Comparison of ENCODE assay signal across 8 cellular contexts in genomic region chr19:632228-633067, GRCh38. TPM values are rescaled to one million over a fixed set of nuclear protein-coding genes. Genes with fewer than 3 reads are reported as not detected.
DNase-seq lines count a peak whose midpoint lies in the region; ATAC-seq and TF ChIP-seq lines count a peak whose summit lies in the region.

No MANE protein-coding gene starts in this region.

- H3K4me1 Mint-ChIP-seq in CD4-positive, CD25-positive, alpha-beta regulatory T cell = peaks cover 0 to 42% (median 15%) of the 10 kb centered on the region in 4 donors
- H3K4me1 Mint-ChIP-seq in nephron = peaks cover 11% of the 10 kb centered on the region

- ATAC-seq in CD4-positive, CD25-positive, alpha-beta regulatory T cell (ENCODE audit: low read depth in 2 of 2) = no peak
- ATAC-seq in GM19438 (IDR thresholded peaks at IDR 0.05; ENCODE audit: low read depth, unreplicated experiment) = peak; percentile 8

- H3K4me3 ChIP-seq in CD4-positive, CD25-positive, alpha-beta regulatory T cell (ENCODE audit: low read depth, low read length) = peak overlapping the region; percentile 70
- H3K4me3 ChIP-seq in HUES48 (ENCODE audit: low read depth, low read length) (peak overlapping the region; percentile 99), WI38 (ENCODE audit: low read depth, low read length) (peak overlapping the region; percentile 83), epithelial cell of proximal tubule (ENCODE audit: low read depth, low read length) (peak overlapping the region; percentile 89)

- peak overlapping the region; percentile 83 for H3K9ac ChIP-seq in HUES48 (ENCODE audit: low read depth, low read length)

- TF ChIP-seq CTCF in WI38 (IDR thresholded peaks at IDR 0.05; ENCODE audit: low read depth, low read length) = no peak
- no peak for TF ChIP-seq CTCF in epithelial cell of proximal tubule (conservative IDR thresholded peaks at IDR 0.05; ENCODE audit: low read depth, low read length)
- no peak for TF ChIP-seq CTCF in nephron (IDR thresholded peaks at IDR 0.05; ENCODE audit: unreplicated experiment in 3 of 3)

- peaks cover 25% of the 10 kb centered on the region for H3K4me1 ChIP-seq in CD4-positive, CD25-positive, alpha-beta regulatory T cell (ENCODE audit: control insufficient read depth, insufficient read depth, low read length, poor library complexity, severe bottlenecking)
- peaks cover 3% of the 10 kb centered on the region; the same call in 1 of the 2 replicates for H3K4me1 ChIP-seq in HUES48 (ENCODE audit: control insufficient read depth, insufficient read depth, low read length)

- H3K36me3 ChIP-seq in CD4-positive, CD25-positive, alpha-beta regulatory T cell (ENCODE audit: control insufficient read depth, insufficient read depth, low read length) = peaks cover 18% of the 10 kb centered on the region
- peaks cover 27% of the 10 kb centered on the region for H3K36me3 ChIP-seq in HUES48 (ENCODE audit: control insufficient read depth, insufficient read depth, low read length)

- H3K27me3 ChIP-seq in CD4-positive, CD25-positive, alpha-beta regulatory T cell (ENCODE audit: control insufficient read depth, insufficient read depth, low read length) = no peaks in the 10 kb centered on the region
- H3K27me3 ChIP-seq in HUES48 (ENCODE audit: control insufficient read depth, insufficient read depth, low read length) = 0 out of 2 replicates have a peak, but pooled peaks cover 3% of the 10 kb centered on the region

- H3K9me3 Mint-ChIP-seq in CD4-positive, CD25-positive, alpha-beta regulatory T cell = peaks cover 0 to 2% (median 0%) of the 10 kb centered on the region in 7 donors
- H3K9me3 Mint-ChIP-seq in nephron = no peaks in the 10 kb centered on the region

- no peaks in the 10 kb centered on the region for H3K9me3 ChIP-seq in CD4-positive, CD25-positive, alpha-beta regulatory T cell (ENCODE audit: control insufficient read depth in 2 of 2, low read length in 2 of 2)
- H3K9me3 ChIP-seq in HUES48 (ENCODE audit: control insufficient read depth, insufficient read depth, low read length) = no peaks in the 10 kb centered on the region

- H3K4me3 Mint-ChIP-seq in CD4-positive, CD25-positive, alpha-beta regulatory T cell = peak overlapping the region; percentile 90 to 96 (median 95)
- H3K4me3 Mint-ChIP-seq in nephron = peak overlapping the region; percentile 94 to 98 (median 96)

- H3K36me3 Mint-ChIP-seq in CD4-positive, CD25-positive, alpha-beta regulatory T cell = peaks cover 9% of the 10 kb centered on the region
- peaks cover 17% of the 10 kb centered on the region for H3K36me3 Mint-ChIP-seq in nephron (ENCODE audit: low read depth)

- H3K27ac Mint-ChIP-seq in CD4-positive, CD25-positive, alpha-beta regulatory T cell = peak overlapping the region; percentile 87 to 96 (median 94)
- peak overlapping the region in 2 of 3 experiments; percentile 68 to 89 for H3K27ac Mint-ChIP-seq in nephron

- peak in 1 of 3 donors; percentile 47 for DNase-seq in CD4-positive, CD25-positive, alpha-beta regulatory T cell
- DNase-seq in epithelial cell of proximal tubule (ENCODE audit: low read depth) (no peak), COR-L47 (lab: John Stamatoyannopoulos, UW) (no peak), globus pallidus (ENCODE audit: low spot score) (no peak)

- peaks cover 4% of the 10 kb centered on the region for H3K27me3 Mint-ChIP-seq in CD4-positive, CD25-positive, alpha-beta regulatory T cell
- peaks cover 5% of the 10 kb centered on the region for H3K27me3 Mint-ChIP-seq in nephron (ENCODE audit: low read depth)

- H3K27ac ChIP-seq in CD4-positive, CD25-positive, alpha-beta regulatory T cell (ENCODE audit: insufficient read depth, low read length, poor library complexity, severe bottlenecking) = peak overlapping the region; percentile 70
- peak overlapping the region; percentile 69 for H3K27ac ChIP-seq in HUES48 (ENCODE audit: low read depth, low read length)

RNA-seq across cellular contexts. Expression of gene POLRMT, which starts 0.9 kb away (rescaled TPM):
- 62.9 TPM for total RNA-seq in CD4-positive, CD25-positive, alpha-beta regulatory T cell
- 10 to 100 TPM; 25.4 to 38.1 (median 34.1) TPM for polyA plus RNA-seq in CD4-positive, CD25-positive, alpha-beta regulatory T cell
- 37.9 and 60.0 TPM in 2 replicates for total RNA-seq in epithelial cell of proximal tubule

RNA-seq across cellular contexts. Expression of gene FGF22, which starts 7.2 kb away (rescaled TPM):
- total RNA-seq in CD4-positive, CD25-positive, alpha-beta regulatory T cell = 0.81 TPM
- under 1 TPM in 1 of 4 donors, not detected in 3; 0.17 TPM for polyA plus RNA-seq in CD4-positive, CD25-positive, alpha-beta regulatory T cell
- total RNA-seq in epithelial cell of proximal tubule = 0.29 TPM in 1 of 2 replicates, not detected in the other

RNA-seq across cellular contexts. Expression of gene RNF126, which starts 30.6 kb away (rescaled TPM):
- total RNA-seq in CD4-positive, CD25-positive, alpha-beta regulatory T cell = 124 TPM
- polyA plus RNA-seq in CD4-positive, CD25-positive, alpha-beta regulatory T cell = 10 to 100 TPM; 57.2 to 80.8 (median 76.9) TPM
- 102 and 161 TPM in 2 replicates for total RNA-seq in epithelial cell of proximal tubule

RNA-seq across cellular contexts. Expression of gene HCN2, which starts 42.8 kb away (rescaled TPM):
- 1.2 TPM for total RNA-seq in CD4-positive, CD25-positive, alpha-beta regulatory T cell
- polyA plus RNA-seq in CD4-positive, CD25-positive, alpha-beta regulatory T cell = not detected
- 0.22 TPM in 1 of 2 replicates, not detected in the other for total RNA-seq in epithelial cell of proximal tubule

RNA-seq across cellular contexts. Expression of gene FSTL3, which starts 43.7 kb away (rescaled TPM):
- total RNA-seq in CD4-positive, CD25-positive, alpha-beta regulatory T cell = 0.64 TPM
- polyA plus RNA-seq in CD4-positive, CD25-positive, alpha-beta regulatory T cell = 1 to 10 TPM in 1 of 4 donors, under 1 TPM in 3; 0.55 to 2.1 (median 0.71) TPM
- total RNA-seq in epithelial cell of proximal tubule = 199 and 483 TPM in 2 replicates
